Comparison of ENCODE assay signal across 8 cellular contexts in the genomic region with DNA sequence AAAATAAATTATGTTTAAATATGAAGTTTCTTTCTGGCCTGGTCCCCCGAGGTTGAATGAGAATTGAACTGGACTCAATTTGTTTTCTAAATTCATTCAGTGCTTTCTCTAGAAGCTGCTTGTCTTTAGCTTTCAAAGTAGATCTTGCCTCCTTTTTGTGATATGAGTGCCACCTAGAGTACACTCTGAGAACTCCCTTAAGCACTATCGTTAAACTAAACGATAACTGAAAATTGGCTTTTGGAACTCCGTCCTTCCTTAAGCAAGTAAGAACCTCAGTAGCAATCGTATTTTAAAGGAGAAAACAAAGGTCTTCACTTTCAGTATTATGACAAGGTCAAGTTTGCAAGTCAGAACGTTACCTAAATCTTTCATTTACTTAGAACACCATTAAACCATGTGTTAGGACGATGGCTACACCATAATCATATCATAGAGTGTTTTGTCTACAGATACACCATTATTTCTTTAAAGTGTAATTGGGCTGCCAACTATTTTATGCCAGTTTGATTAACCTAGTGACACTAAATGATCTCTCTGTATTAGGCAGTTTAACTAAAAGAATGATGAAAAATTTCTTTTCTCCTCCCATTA.
DNase-seq lines count a peak whose midpoint lies in the region; ATAC-seq and TF ChIP-seq lines count a peak whose summit lies in the region.

No MANE protein-coding gene starts in this region.

- no peaks in the 10 kb centered on the region for H3K9me3 Mint-ChIP-seq in chondrocyte (ENCODE audit: low read depth)
- no peaks in the 10 kb centered on the region for H3K9me3 Mint-ChIP-seq in activated T-helper 1 cell treated with anti-CD3 and anti-CD28 coated beads, Interleukin-12 subunit alpha, Interleukin-12 subunit beta, Interleukin-2, Interleukin-4 antibody, amounts not matched to agents 30 ng/mL and 10 ng/mL and 1 ng/mL, durations not matched to agents 14 hours and 24 hours and 36 hours

- H3K4me3 ChIP-seq in KMS-11 (IDR thresholded peaks at IDR 0.05; ENCODE audit: insufficient read depth, low read depth, low read length) (no peak overlapping the region), OCI-LY3 (ENCODE audit: low read length) (peak overlapping the region; percentile 55), lower lobe of right lung (no peak overlapping the region)

- no peaks in the 10 kb centered on the region for H3K4me1 ChIP-seq in KMS-11 (ENCODE audit: low read depth, poor library complexity, severe bottlenecking)
- peaks cover 25% of the 10 kb centered on the region for H3K4me1 ChIP-seq in OCI-LY3 (ENCODE audit: low read length)
- no peaks in the 10 kb centered on the region for H3K4me1 ChIP-seq in lower lobe of right lung

- no peak overlapping the region for H3K4me3 Mint-ChIP-seq in chondrocyte (ENCODE audit: unreplicated experiment)
- H3K4me3 Mint-ChIP-seq in activated T-helper 1 cell treated with anti-CD3 and anti-CD28 coated beads, Interleukin-12 subunit alpha, Interleukin-12 subunit beta, Interleukin-2, Interleukin-4 antibody, amounts not matched to agents 30 ng/mL and 10 ng/mL and 1 ng/mL, durations not matched to agents 14 hours and 24 hours and 36 hours: no peak overlapping the region

- H3K4me1 Mint-ChIP-seq in chondrocyte (ENCODE audit: low read depth): peaks cover 25% of the 10 kb centered on the region
- no peaks in the 10 kb centered on the region for H3K4me1 Mint-ChIP-seq in activated T-helper 1 cell treated with anti-CD3 and anti-CD28 coated beads, Interleukin-12 subunit alpha, Interleukin-12 subunit beta, Interleukin-2, Interleukin-4 antibody, amounts not matched to agents 30 ng/mL and 10 ng/mL and 1 ng/mL, durations not matched to agents 14 hours and 24 hours and 36 hours (ENCODE audit: low read depth)

- intact Hi-C loops in lower lobe of right lung (cut with DNase I): no loop called here
- intact Hi-C loops in activated T-helper 1 cell treated with anti-CD3 and anti-CD28 coated beads, Interleukin-12 subunit alpha, Interleukin-12 subunit beta, Interleukin-2, Interleukin-4 antibody, amounts not matched to agents 30 ng/mL and 10 ng/mL and 1 ng/mL, durations not matched to agents 14 hours and 24 hours and 36 hours (cut with micrococcal nuclease): loop anchor here (1.0 to 10.0 kb wide), 7 partner anchors 204 to 858 kb away; partner anchors contain the start of gene SNAPC1

- no peak overlapping the region for H3K9ac ChIP-seq in KMS-11
- no peak overlapping the region for H3K9ac ChIP-seq in OCI-LY3 (ENCODE audit: low read length)

- H3K27me3 ChIP-seq in KMS-11 (ENCODE audit: insufficient read depth, low read depth): no peaks in the 10 kb centered on the region
- H3K27me3 ChIP-seq in OCI-LY3 (ENCODE audit: low read depth, low read length): peaks cover 47% of the 10 kb centered on the region
- H3K27me3 ChIP-seq in lower lobe of right lung (ENCODE audit: low read depth): peaks cover 9% of the 10 kb centered on the region

- H3K4me2 ChIP-seq in KMS-11 (no peak overlapping the region), OCI-LY3 (ENCODE audit: low read length) (peak overlapping the region; percentile 62)

- peak; percentile 7 for DNase-seq in ELF-1 (ENCODE audit: low read depth, low spot score)
- DNase-seq in chondrocyte (ENCODE audit: low spot score): no peak
- no peak for DNase-seq in lower lobe of right lung
- DNase-seq in activated CD4-positive, CD25-positive, alpha-beta regulatory T cell treated with anti-CD3 and anti-CD28 coated beads, Interleukin-2, amount 50 U/mL, for 72 hours: no peak
- DNase-seq in activated T-helper 1 cell treated with anti-CD3 and anti-CD28 coated beads, Interleukin-12 subunit alpha, Interleukin-12 subunit beta, Interleukin-2, Interleukin-4 antibody, amounts not matched to agents 30 ng/mL and 10 ng/mL and 1 ng/mL, durations not matched to agents 14 hours and 24 hours and 36 hours (ENCODE audit: low spot score): no peak

- H3K36me3 ChIP-seq in KMS-11 (ENCODE audit: insufficient read depth) (no peaks in the 10 kb centered on the region), OCI-LY3 (replicated peaks; ENCODE audit: low read depth, low read length) (no peaks in the 10 kb centered on the region), lower lobe of right lung (no peaks in the 10 kb centered on the region)

- H2AFZ ChIP-seq in KMS-11 (ENCODE audit: low read depth) (no peak overlapping the region), OCI-LY3 (ENCODE audit: low read depth, low read length) (peak overlapping the region; percentile 62; the same call in 1 of the 2 replicates)

- peak; percentile 62 for TF ChIP-seq CTCF in KMS-11 (conservative IDR thresholded peaks at IDR 0.05; ENCODE audit: low read depth, low read length)
- peak; percentile 89 for TF ChIP-seq CTCF in OCI-LY3 (IDR thresholded peaks at IDR 0.05; ENCODE audit: low read depth, low read length)
- peak; percentile 96 for TF ChIP-seq CTCF in chondrocyte (IDR thresholded peaks at IDR 0.05)
- peak; percentile 69 for TF ChIP-seq CTCF in lower lobe of right lung (IDR thresholded peaks at IDR 0.05)

- no peaks in the 10 kb centered on the region for H3K9me3 ChIP-seq in OCI-LY3 (ENCODE audit: insufficient read depth, low read length)
- H3K9me3 ChIP-seq in lower lobe of right lung: no peaks in the 10 kb centered on the region

- peaks cover 3% of the 10 kb centered on the region for H3K27me3 Mint-ChIP-seq in chondrocyte (ENCODE audit: low read depth)
- peaks cover 44% of the 10 kb centered on the region for H3K27me3 Mint-ChIP-seq in activated T-helper 1 cell treated with anti-CD3 and anti-CD28 coated beads, Interleukin-12 subunit alpha, Interleukin-12 subunit beta, Interleukin-2, Interleukin-4 antibody, amounts not matched to agents 30 ng/mL and 10 ng/mL and 1 ng/mL, durations not matched to agents 14 hours and 24 hours and 36 hours (ENCODE audit: insufficient read depth)

- H4K20me1 ChIP-seq in KMS-11 (ENCODE audit: insufficient read depth): no peaks in the 10 kb centered on the region
- H4K20me1 ChIP-seq in OCI-LY3 (ENCODE audit: insufficient read depth, low read length): no peaks in the 10 kb centered on the region

- H3K27ac Mint-ChIP-seq in chondrocyte (ENCODE audit: unreplicated experiment): no peak overlapping the region
- no peak overlapping the region for H3K27ac Mint-ChIP-seq in activated T-helper 1 cell treated with anti-CD3 and anti-CD28 coated beads, Interleukin-12 subunit alpha, Interleukin-12 subunit beta, Interleukin-2, Interleukin-4 antibody, amounts not matched to agents 30 ng/mL and 10 ng/mL and 1 ng/mL, durations not matched to agents 14 hours and 24 hours and 36 hours

- H3K79me2 ChIP-seq in KMS-11 (ENCODE audit: insufficient read depth, low read depth): no peaks in the 10 kb centered on the region
- H3K79me2 ChIP-seq in OCI-LY3 (ENCODE audit: low read length): no peaks in the 10 kb centered on the region

- H3K27ac ChIP-seq in KMS-11 (no peak overlapping the region), OCI-LY3 (ENCODE audit: low read length) (no peak overlapping the region), lower lobe of right lung (no peak overlapping the region)

- ATAC-seq in GM21423 (IDR thresholded peaks at IDR 0.05; ENCODE audit: unreplicated experiment) (peak; percentile 61), lower lobe of right lung (peak; percentile 61 to 75)

- H3K36me3 Mint-ChIP-seq in chondrocyte (ENCODE audit: low read depth): peaks cover 27% of the 10 kb centered on the region
- H3K36me3 Mint-ChIP-seq in activated T-helper 1 cell treated with anti-CD3 and anti-CD28 coated beads, Interleukin-12 subunit alpha, Interleukin-12 subunit beta, Interleukin-2, Interleukin-4 antibody, amounts not matched to agents 30 ng/mL and 10 ng/mL and 1 ng/mL, durations not matched to agents 14 hours and 24 hours and 36 hours (ENCODE audit: low read depth): no peaks in the 10 kb centered on the region
